15 cellular contexts compared by ENCODE assay signal in the genomic region with DNA sequence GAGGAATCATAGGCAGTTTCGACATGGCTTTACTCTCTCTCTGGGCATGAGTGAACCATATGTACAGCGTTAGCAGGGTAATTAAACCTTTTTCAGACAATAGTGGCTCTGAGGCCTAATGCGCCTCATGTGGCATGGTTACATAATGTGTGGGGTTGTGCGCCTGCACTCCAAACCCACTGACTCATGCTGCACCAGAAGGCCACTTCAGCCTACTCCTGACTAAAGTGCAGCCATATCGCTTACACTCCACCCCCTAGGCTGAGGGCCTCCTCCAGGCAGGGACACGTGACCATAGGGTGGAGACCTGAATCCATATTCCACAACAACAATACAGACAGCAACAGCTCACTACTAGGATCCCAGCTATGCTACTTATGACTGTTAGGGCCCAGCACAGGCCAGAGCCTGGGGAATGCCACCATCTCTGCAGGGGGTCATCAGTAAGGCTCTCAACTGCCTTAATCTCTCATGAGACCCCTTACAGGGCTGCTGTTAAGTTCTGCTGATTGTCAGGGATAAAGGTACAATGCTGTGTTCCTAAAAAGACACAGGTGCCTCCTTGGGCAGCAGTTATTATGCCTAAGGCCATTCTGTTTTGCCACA. TPM values are rescaled to one million over a fixed set of nuclear protein-coding genes. Genes with fewer than 3 reads are reported as not detected.
DNase-seq lines count a peak whose midpoint lies in the region; ATAC-seq and TF ChIP-seq lines count a peak whose summit lies in the region.
"Had no signal": no experiment of that assay in that cellular context is flagged by ENCODE, and none has a peak within 500 bp of the region (broad histone marks: within the 10 kb centered on the region; RNA-seq: fewer than 3 reads in every experiment).

No MANE protein-coding gene starts in this region.

- H3K9me2 ChIP-seq in GM23248 (ENCODE audit: insufficient read depth) = no peaks in the 10 kb centered on the region

- H3K27me3 ChIP-seq in GM23248 (replicated peaks; ENCODE audit: insufficient read depth) (no peaks in the 10 kb centered on the region), mesenchymal stem cell (ENCODE audit: control insufficient read depth in 1 of 2, insufficient read depth in 1 of 2, low read length in 2 of 2) (peaks cover 0 to under 1% of the 10 kb centered on the region in 2 experiments)
- H3K27me3 ChIP-seq: right atrium auricular region had no signal

- no peaks in the 10 kb centered on the region for H3F3A ChIP-seq in GM23248 (ENCODE audit: insufficient read depth)

- WGBS in GM23248 (ENCODE audit: low coverage in 1 of 2, low lambda C conversion rate in 2 of 2, missing lambda C conversion rate in 2 of 2), 2 experiments = 53 to 63% methylated on average over 6 of the region's 6 CpGs
- WGBS in mesenchymal stem cell = 81% methylated on average over 6 of the region's 6 CpGs

- H4K20me1 ChIP-seq in GM23248 (ENCODE audit: insufficient read depth) = no peaks in the 10 kb centered on the region

- H3K4me2 ChIP-seq in GM23248 (ENCODE audit: unreplicated experiment) (no peak overlapping the region), mesenchymal stem cell (ENCODE audit: low read length, poor library complexity, severe bottlenecking) (no peak overlapping the region)

- no peak overlapping the region for H3K23ac ChIP-seq in mesenchymal stem cell (ENCODE audit: low read length in 2 of 2)

- H4K91ac ChIP-seq in mesenchymal stem cell (ENCODE audit: low read length) = peak overlapping the region; percentile 34

- no peak overlapping the region for H2BK120ac ChIP-seq in mesenchymal stem cell (ENCODE audit: low read depth, low read length)

- no peak overlapping the region for H3K27ac ChIP-seq in GM23248
- no peak overlapping the region for H3K27ac ChIP-seq in mesenchymal stem cell (ENCODE audit: low read length, poor library complexity, severe bottlenecking)
- H3K27ac ChIP-seq: right atrium auricular region had no signal

- H3K4me1 Mint-ChIP-seq in activated CD4-positive, alpha-beta memory T cell treated with anti-CD3 and anti-CD28 coated beads for 36 hours (ENCODE audit: low read depth) = no peaks in the 10 kb centered on the region
- peaks cover 0 to 2% of the 10 kb centered on the region in 2 donors for H3K4me1 Mint-ChIP-seq in effector memory CD8-positive, alpha-beta T cell (ENCODE audit: low read depth in 2 of 2)

- H2BK12ac ChIP-seq in mesenchymal stem cell (ENCODE audit: low read length in 2 of 2) = peak overlapping the region in 1 of 2 experiments; percentile 38

- no peaks in the 10 kb centered on the region for H3K27me3 Mint-ChIP-seq in activated CD4-positive, alpha-beta memory T cell treated with anti-CD3 and anti-CD28 coated beads for 36 hours
- H3K27me3 Mint-ChIP-seq in effector memory CD8-positive, alpha-beta T cell = peaks cover 0 to 8% of the 10 kb centered on the region in 2 donors
- H3K27me3 Mint-ChIP-seq: activated CD8-positive, alpha-beta T cell treated with anti-CD3 and anti-CD28 coated beads for 36 hours had no signal

- H3K4ac ChIP-seq in mesenchymal stem cell (ENCODE audit: low read depth in 1 of 2, low read length in 2 of 2) = no peak overlapping the region

- peak overlapping the region in 1 of 2 experiments; percentile 6 for H3K18ac ChIP-seq in mesenchymal stem cell (ENCODE audit: low read depth in 1 of 2, low read length in 2 of 2)

- H3K36me3 ChIP-seq in GM23248 (ENCODE audit: low read depth) (no peaks in the 10 kb centered on the region), mesenchymal stem cell (ENCODE audit: control insufficient read depth in 1 of 2, insufficient read depth in 2 of 2, low read depth in 1 of 2, low read length in 2 of 2) (no peaks in the 10 kb centered on the region)
- H3K36me3 ChIP-seq: right atrium auricular region had no signal

- H3K14ac ChIP-seq in mesenchymal stem cell (ENCODE audit: low read length in 2 of 2) = no peak overlapping the region

- CTCF ChIA-PET in activated CD4-positive, alpha-beta memory T cell treated with anti-CD3 and anti-CD28 coated beads for 36 hours (lab: Charles Lee) = no interaction called here

- H3K79me1 ChIP-seq in mesenchymal stem cell (replicated peaks; ENCODE audit: low read length, poor library complexity, severe bottlenecking) = no peaks in the 10 kb centered on the region

- ATAC-seq in SK-N-SH treated with all-trans-retinoic acid at 6 μM for 48 hours = peak; percentile 42; the same call in 1 of the 3 replicates
- no peak for ATAC-seq in effector memory CD8-positive, alpha-beta T cell (replicated peaks)
- ATAC-seq: activated CD8-positive, alpha-beta T cell treated with anti-CD3 and anti-CD28 coated beads for 36 hours had no signal

- H3K9me3 ChIP-seq in GM23248 (ENCODE audit: low read depth) = no peaks in the 10 kb centered on the region
- no peaks in the 10 kb centered on the region for H3K9me3 ChIP-seq in mesenchymal stem cell (ENCODE audit: control insufficient read depth, low read length)
- H3K9me3 ChIP-seq: right atrium auricular region had no signal

- no peak overlapping the region for H2AK5ac ChIP-seq in mesenchymal stem cell (ENCODE audit: low read length, severe bottlenecking)

- DNase-seq in GM23248 = peak; percentile 60
- DNase-seq in NCI-H1436 treated with DMSO at 0.1 percent for 48 hours (lab: John Stamatoyannopoulos, UW) = peak; percentile 94
- DNase-seq in mesenchymal stem cell = peak; percentile 14
- DNase-seq in activated CD4-positive, alpha-beta memory T cell treated with anti-CD3 and anti-CD28 coated beads for 36 hours = no peak
- DNase-seq in NCI-H1694 treated with DMSO at 0.1 percent for 48 hours (lab: John Stamatoyannopoulos, UW) = no peak
- DNase-seq in effector memory CD8-positive, alpha-beta T cell = no peak
- DNase-seq in NCI-H1092 treated with DMSO at 0.1 percent for 48 hours (lab: John Stamatoyannopoulos, UW) = no peak
- DNase-seq: activated CD8-positive, alpha-beta T cell treated with anti-CD3 and anti-CD28 coated beads for 36 hours; activated naive CD4-positive, alpha-beta T cell; KG1 had no signal

- H3K79me2 ChIP-seq in GM23248 (ENCODE audit: insufficient read depth) = no peaks in the 10 kb centered on the region

- H3K4me3 ChIP-seq in GM23248 = no peak overlapping the region
- no peak overlapping the region for H3K4me3 ChIP-seq in mesenchymal stem cell (ENCODE audit: insufficient read depth in 1 of 2, low read depth in 1 of 2, low read length in 2 of 2)
- H3K4me3 ChIP-seq: right atrium auricular region had no signal

- H3K4me3 Mint-ChIP-seq in activated CD4-positive, alpha-beta memory T cell treated with anti-CD3 and anti-CD28 coated beads for 36 hours = no peak overlapping the region
- no peak overlapping the region for H3K4me3 Mint-ChIP-seq in effector memory CD8-positive, alpha-beta T cell
- H3K4me3 Mint-ChIP-seq: activated CD8-positive, alpha-beta T cell treated with anti-CD3 and anti-CD28 coated beads for 36 hours had no signal

- H2BK15ac ChIP-seq in mesenchymal stem cell (ENCODE audit: low read depth, poor library complexity, severe bottlenecking) = no peak overlapping the region

- H3K27ac Mint-ChIP-seq in activated CD4-positive, alpha-beta memory T cell treated with anti-CD3 and anti-CD28 coated beads for 36 hours = no peak overlapping the region
- no peak overlapping the region for H3K27ac Mint-ChIP-seq in effector memory CD8-positive, alpha-beta T cell
- H3K27ac Mint-ChIP-seq: activated CD8-positive, alpha-beta T cell treated with anti-CD3 and anti-CD28 coated beads for 36 hours had no signal

- H3K4me1 ChIP-seq in GM23248 (ENCODE audit: insufficient read depth) (no peaks in the 10 kb centered on the region), mesenchymal stem cell (ENCODE audit: control insufficient read depth, insufficient read depth, low read depth, low read length) (no peaks in the 10 kb centered on the region)
- H3K4me1 ChIP-seq: right atrium auricular region had no signal

- POLR2A ChIA-PET in activated CD4-positive, alpha-beta memory T cell treated with anti-CD3 and anti-CD28 coated beads for 36 hours (lab: Charles Lee) = no interaction called here

- H2AFZ ChIP-seq in GM23248 = no peak overlapping the region; the same call in 1 of the 2 replicates
- no peak overlapping the region for H2AFZ ChIP-seq in mesenchymal stem cell (ENCODE audit: low read depth, low read length)

- in situ Hi-C loops in GM23248 (cut with MboI) = no loop called here

- H4K8ac ChIP-seq in mesenchymal stem cell (ENCODE audit: low read length) = no peak overlapping the region

- no peaks in the 10 kb centered on the region for H3K9me3 Mint-ChIP-seq in activated CD4-positive, alpha-beta memory T cell treated with anti-CD3 and anti-CD28 coated beads for 36 hours
- H3K9me3 Mint-ChIP-seq in effector memory CD8-positive, alpha-beta T cell = no peaks in the 10 kb centered on the region
- H3K9me3 Mint-ChIP-seq: activated CD8-positive, alpha-beta T cell treated with anti-CD3 and anti-CD28 coated beads for 36 hours had no signal

- H3K9ac ChIP-seq in GM23248 (no peak overlapping the region), mesenchymal stem cell (ENCODE audit: low read length) (no peak overlapping the region)

- intact Hi-C loops in activated CD4-positive, alpha-beta memory T cell treated with anti-CD3 and anti-CD28 coated beads for 36 hours (cut with micrococcal nuclease) = no loop called here

- no peaks in the 10 kb centered on the region for H3K36me3 Mint-ChIP-seq in activated CD4-positive, alpha-beta memory T cell treated with anti-CD3 and anti-CD28 coated beads for 36 hours
- H3K36me3 Mint-ChIP-seq in effector memory CD8-positive, alpha-beta T cell (ENCODE audit: insufficient read depth) = no peaks in the 10 kb centered on the region

- H2BK5ac ChIP-seq in mesenchymal stem cell (ENCODE audit: low read depth, low read length, poor library complexity, severe bottlenecking) = no peak overlapping the region

TF ChIP-seq in SK-N-SH treated with all-trans-retinoic acid at 6 μM for 48 hours, 23 proteins besides CTCF, POLR2A, EP300 and RAD21 (continues in another document):
- TF ChIP-seq ISL1 (CRISPR knock-in tag; IDR thresholded peaks at IDR 0.05) (no peak), ZFP30 (CRISPR knock-in tag; IDR thresholded peaks at IDR 0.05) (no peak), OSR1 (CRISPR knock-in tag; IDR thresholded peaks at IDR 0.05) (no peak)

RNA-seq across cellular contexts. Expression of gene ODF2L, which starts 13.4 kb away (rescaled TPM):
- 33.0 TPM in 2 replicates for total RNA-seq in GM23248 (2014; rRNA removed; shearing (Covaris generic))
- 46.9 and 50.0 TPM in 2 replicates for polyA plus RNA-seq in GM23248 (2016; fragmentation: Nextera tagmentation; extraction: Ambion mirVana)
- polyA plus RNA-seq in mesenchymal stem cell (2013, experiment 1 of 2) = 45.9 TPM
- polyA plus RNA-seq in mesenchymal stem cell (2013, experiment 2 of 2) = 50.5 TPM
- total RNA-seq in activated CD4-positive, alpha-beta memory T cell treated with anti-CD3 and anti-CD28 coated beads for 36 hours = 10 to 100 TPM; 31.5 to 32.3 TPM

RNA-seq across cellular contexts. Expression of gene CLCA2, which starts 14.5 kb away (rescaled TPM):
- 0.22 and 0.51 TPM in 2 replicates for total RNA-seq in GM23248 (2014; rRNA removed; shearing (Covaris generic))
- 0.14 and 0.19 TPM in 2 replicates for polyA plus RNA-seq in GM23248 (2016; fragmentation: Nextera tagmentation; extraction: Ambion mirVana)
- 0.21 TPM for polyA plus RNA-seq in mesenchymal stem cell (2013, experiment 1 of 2)
- polyA plus RNA-seq in mesenchymal stem cell (2013, experiment 2 of 2) = 0.22 TPM
- not detected for total RNA-seq in activated CD4-positive, alpha-beta memory T cell treated with anti-CD3 and anti-CD28 coated beads for 36 hours
- total RNA-seq: activated CD8-positive, alpha-beta T cell treated with anti-CD3 and anti-CD28 coated beads for 36 hours; cardiac septum; epithelial cell of proximal tubule; right atrium auricular region; T-helper 1 cell treated with Interleukin-12 subunit alpha and Interleukin-12 subunit beta and Interleukin-4 antibody, amounts not matched to agents 30 ng/mL and 1 ng/mL, for 36 hours had no signal

RNA-seq across cellular contexts. Expression of gene CLCA1, which starts 59.2 kb away (rescaled TPM):
- total RNA-seq in GM23248 (2014; rRNA removed; shearing (Covaris generic)) = not detected in 2 replicates
- not detected in 2 replicates for polyA plus RNA-seq in GM23248 (2016; fragmentation: Nextera tagmentation; extraction: Ambion mirVana)
- polyA plus RNA-seq in mesenchymal stem cell (2013, experiment 1 of 2) = not detected
- 0.01 TPM for polyA plus RNA-seq in mesenchymal stem cell (2013, experiment 2 of 2)
- total RNA-seq in activated CD4-positive, alpha-beta memory T cell treated with anti-CD3 and anti-CD28 coated beads for 36 hours = not detected
- total RNA-seq: activated CD8-positive, alpha-beta T cell treated with anti-CD3 and anti-CD28 coated beads for 36 hours; cardiac septum; epithelial cell of proximal tubule; right atrium auricular region; T-helper 1 cell treated with Interleukin-12 subunit alpha and Interleukin-12 subunit beta and Interleukin-4 antibody, amounts not matched to agents 30 ng/mL and 1 ng/mL, for 36 hours had no signal

Comparison
In these comparisons a context has a peak if more than half of its experiments do, and no peak if none do; other contexts are left out.
1. DNase-seq: peak in GM23248 (single experiment), NCI-H1436 treated with DMSO at 0.1 percent for 48 hours (single experiment) and mesenchymal stem cell (single experiment); none in activated CD4-positive, alpha-beta memory T cell treated with anti-CD3 and anti-CD28 coated beads for 36 hours (single experiment), NCI-H1694 treated with DMSO at 0.1 percent for 48 hours (single experiment), effector memory CD8-positive, alpha-beta T cell (0 of 3) and NCI-H1092 treated with DMSO at 0.1 percent for 48 hours (single experiment).